ENCODE assay signal across 13 cellular contexts in the genomic region with DNA sequence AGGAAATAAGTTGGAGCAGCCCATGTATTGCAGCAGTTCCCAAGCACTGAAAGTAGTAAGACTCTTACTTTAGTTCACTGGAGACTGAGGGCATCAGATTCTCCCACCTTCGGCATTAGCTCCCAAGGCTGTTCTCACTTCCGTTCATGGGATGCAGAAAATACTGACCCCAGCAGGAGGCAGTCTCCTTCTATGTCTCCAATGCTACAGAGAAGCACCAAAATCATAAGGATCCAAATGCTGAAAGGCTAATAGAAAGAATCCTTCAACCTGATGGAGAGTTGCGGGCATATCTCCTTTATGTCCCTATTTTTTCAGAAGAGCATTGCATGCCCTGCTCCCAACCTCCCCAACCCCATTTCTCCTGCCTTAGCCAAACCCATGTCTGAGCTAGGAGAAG. TPM values are rescaled to one million over a fixed set of nuclear protein-coding genes. Genes with fewer than 3 reads are reported as not detected.
DNase-seq lines count a peak whose midpoint lies in the region; ATAC-seq and TF ChIP-seq lines count a peak whose summit lies in the region.
"Had no signal": no experiment of that assay in that cellular context is flagged by ENCODE, and none has a peak within 500 bp of the region (broad histone marks: within the 10 kb centered on the region; RNA-seq: fewer than 3 reads in every experiment).

No MANE protein-coding gene starts in this region.

- H3K27me3 ChIP-seq in esophagus squamous epithelium (no peaks in the 10 kb centered on the region), stomach (no peaks in the 10 kb centered on the region)

- no peak for TF ChIP-seq POLR2A in esophagus squamous epithelium (IDR thresholded peaks at IDR 0.05)
- TF ChIP-seq POLR2A in stomach (IDR thresholded peaks at IDR 0.05): no peak

- H3K9me3 ChIP-seq in esophagus squamous epithelium (no peaks in the 10 kb centered on the region), stomach (no peaks in the 10 kb centered on the region)

- no peaks in the 10 kb centered on the region for H3K36me3 ChIP-seq in esophagus squamous epithelium
- no peaks in the 10 kb centered on the region for H3K36me3 ChIP-seq in stomach

- peak; percentile 15; the same call in 1 of the 2 replicates for TF ChIP-seq CTCF in GM12874 (IDR thresholded peaks at IDR 0.05; ENCODE audit: insufficient read depth, low read depth, low read length)
- peak; percentile 27 for TF ChIP-seq CTCF in LNCaP clone FGC (IDR thresholded peaks at IDR 0.05; ENCODE audit: control insufficient read depth, extremely low read depth, insufficient read depth)
- peak in 1 of 6 experiments; percentile 18 for TF ChIP-seq CTCF in esophagus squamous epithelium (IDR thresholded peaks at IDR 0.05)
- TF ChIP-seq CTCF in stomach (IDR thresholded peaks at IDR 0.05): no peak

- intact Hi-C loops in esophagus squamous epithelium (cut with DNase I) (loop anchor here (10.0 kb wide), 2 partner anchors 198 to 278 kb away; no protein-coding TSS in a partner anchor), stomach (cut with DNase I; ENCODE audit: low total_unique reads) (loop anchor here (10.0 kb wide), 1 partner anchor 288 kb away; no protein-coding TSS in a partner anchor)

- DNase-seq in LNCaP clone FGC (ENCODE audit: low read depth) (no peak), esophagus squamous epithelium (lab: John Stamatoyannopoulos, UW) (no peak), stomach (no peak), medulla oblongata (ENCODE audit: extremely low spot score) (no peak)
- DNase-seq: CD4-positive, alpha-beta memory T cell; islet precursor cell; MM.1S; naive B cell had no signal

- peak overlapping the region in 3 of 4 donors; percentile 70 to 75 (median 73) for H3K27ac ChIP-seq in esophagus squamous epithelium
- peak overlapping the region in 3 of 5 donors; percentile 67 to 89 (median 71) for H3K27ac ChIP-seq in stomach

- 88 to 98% methylated on average over 2 to 3 of the region's 3 CpGs for WGBS in esophagus squamous epithelium, 2 donors
- WGBS in stomach, 5 donors: 87 to 96% (median 93%) methylated on average over 3 of the region's 3 CpGs

- ATAC-seq in GM18867 (IDR thresholded peaks at IDR 0.05; ENCODE audit: unreplicated experiment): no peak
- ATAC-seq in GM19023 (IDR thresholded peaks at IDR 0.05; ENCODE audit: unreplicated experiment): no peak
- ATAC-seq: SK-N-SH treated with all-trans-retinoic acid at 6 μM for 48 hours had no signal

- H3K4me3 ChIP-seq in LNCaP clone FGC (ENCODE audit: low read depth, low read length) (no peak overlapping the region), esophagus squamous epithelium (no peak overlapping the region), stomach (no peak overlapping the region)

- no peak for TF ChIP-seq EP300 in stomach (IDR thresholded peaks at IDR 0.05)

- peaks cover 6 to 39% (median 15%) of the 10 kb centered on the region in 3 donors for H3K4me1 ChIP-seq in esophagus squamous epithelium
- peaks cover 13 to 37% (median 25%) of the 10 kb centered on the region in 4 donors for H3K4me1 ChIP-seq in stomach

RNA-seq across cellular contexts. Expression of gene ADH7, which starts 32.4 kb away (rescaled TPM):
- total RNA-seq in esophagus squamous epithelium (100 to 1,000 TPM; 173 to 420 (median 318) TPM), stomach (10 to 100 TPM in 1 of 5 donors, 1 to 10 TPM in 3, not detected in 1; 1.3 to 20.6 (median 4.4) TPM)
- polyA plus RNA-seq in stomach: 10 to 100 TPM in 2 of 3 donors, 1 to 10 TPM in 1; 1.2 to 84.2 (median 62.2) TPM
- total RNA-seq: activated CD8-positive, alpha-beta memory T cell treated with anti-CD3 and anti-CD28 coated beads for 36 hours; CD4-positive, alpha-beta memory T cell had no signal
- polyA plus RNA-seq: CD4-positive, alpha-beta memory T cell had no signal

RNA-seq across cellular contexts. Expression of gene ADH1C, which starts 50.2 kb away (rescaled TPM):
- total RNA-seq in esophagus squamous epithelium (10 to 100 TPM in 2 of 4 donors, 1 to 10 TPM in 1, under 1 TPM in 1; 0.75 to 12.6 (median 8.4) TPM), stomach (100 to 1,000 TPM in 2 of 5 donors, 10 to 100 TPM in 2, not detected in 1; 58.5 to 427 (median 233) TPM)
- 100 to 1,000 TPM in 1 of 3 donors, 10 to 100 TPM in 2; 29.9 to 150 (median 61.3) TPM for polyA plus RNA-seq in stomach
- total RNA-seq: activated CD8-positive, alpha-beta memory T cell treated with anti-CD3 and anti-CD28 coated beads for 36 hours; CD4-positive, alpha-beta memory T cell had no signal
- polyA plus RNA-seq: CD4-positive, alpha-beta memory T cell had no signal

Comparison
In these comparisons a context has a peak if more than half of its experiments do, and no peak if none do; other contexts are left out.
1. CTCF ChIP-seq: peak in GM12874 (single experiment) and LNCaP clone FGC (single experiment); none in stomach (0 of 7).
2. RNA of gene ADH7, which starts 32.4 kb away (total RNA-seq): 173 to 420 TPM in esophagus squamous epithelium; 1.3 to 20.6 TPM in stomach; every median in the first group is over 4 times any median in the second.